ENCODE assay signal across 9 cellular contexts in genomic region chr19:18224525-18225354, GRCh38. TPM values are rescaled to one million over a fixed set of nuclear protein-coding genes. Genes with fewer than 3 reads are reported as not detected.
DNase-seq lines count a peak whose midpoint lies in the region; ATAC-seq lines count a peak whose summit lies in the region.
"Had no signal": no experiment of that assay in that cellular context is flagged by ENCODE, and none has a peak within 500 bp of the region (broad histone marks: within the 10 kb centered on the region; RNA-seq: fewer than 3 reads in every experiment).

No MANE protein-coding gene starts in this region.

- no peaks in the 10 kb centered on the region for H3K36me3 Mint-ChIP-seq in CD4-positive, alpha-beta memory T cell

- H3K27ac Mint-ChIP-seq in CD4-positive, alpha-beta memory T cell, result peak overlapping the region in 3 of 7 donors; percentile 66 to 77 (median 74)

- H3K27me3 Mint-ChIP-seq in CD4-positive, alpha-beta memory T cell, result peaks cover 48 to 55% of the 10 kb centered on the region in 2 donors

- H3K36me3 ChIP-seq in CD4-positive, alpha-beta memory T cell (ENCODE audit: insufficient read depth, low read length), result no peaks in the 10 kb centered on the region
- H3K36me3 ChIP-seq in NT2/D1 (ENCODE audit: insufficient read depth, insufficient read length, low read length) (no peaks in the 10 kb centered on the region), mesodermal cell (ENCODE audit: control insufficient read depth, insufficient read depth, low read length) (no peaks in the 10 kb centered on the region)

- H3K4me3 Mint-ChIP-seq in CD4-positive, alpha-beta memory T cell, result peak overlapping the region; percentile 83 to 91 (median 90)

- peak overlapping the region; percentile 98 for H3K9ac ChIP-seq in NT2/D1 (ENCODE audit: insufficient read length, low read depth)

- ATAC-seq in GM21367 (IDR thresholded peaks at IDR 0.05; ENCODE audit: unreplicated experiment), result peak; percentile 69

- POLR2A ChIA-PET in CD4-positive, alpha-beta memory T cell (lab: Charles Lee; ENCODE audit: partially characterized antibody), result interaction anchor here (0.9 to 2.6 kb wide), 5 partner anchors 9 to 193 kb away, joined by 3 to 17 read pairs (median 4); partner anchors contain the start of genes JUND and RAB3A

- CTCF ChIA-PET in CD4-positive, alpha-beta memory T cell (lab: Charles Lee; ENCODE audit: partially characterized antibody), result interaction anchor here (0.6 to 1.4 kb wide), 8 partner anchors 15 to 161 kb away, joined by 3 to 8 read pairs (median 5); partner anchors contain the start of gene GDF15

- H3K9me3 ChIP-seq in CD4-positive, alpha-beta memory T cell (ENCODE audit: control insufficient read depth in 1 of 2, low read length in 2 of 2), result no peaks in the 10 kb centered on the region
- H3K9me3 ChIP-seq in NT2/D1 (ENCODE audit: insufficient read depth, low read length) (no peaks in the 10 kb centered on the region), mesodermal cell (ENCODE audit: control insufficient read depth, low read length) (no peaks in the 10 kb centered on the region)

- 7 to 9% methylated on average over 65 to 72 of the region's 81 CpGs for WGBS in mesodermal cell (ENCODE audit: insufficient coverage in 2 of 2), 2 experiments

- H3K9me3 Mint-ChIP-seq in CD4-positive, alpha-beta memory T cell, result peaks cover 0 to 3% (median 0%) of the 10 kb centered on the region in 8 donors

- peaks cover 26% of the 10 kb centered on the region for H3K27me3 ChIP-seq in CD4-positive, alpha-beta memory T cell (ENCODE audit: insufficient read depth, low read length)
- peaks cover 38% of the 10 kb centered on the region for H3K27me3 ChIP-seq in NT2/D1 (ENCODE audit: insufficient read depth, insufficient read length)

- H3K27ac ChIP-seq in CD4-positive, alpha-beta memory T cell (ENCODE audit: low read depth, low read length), result no peak overlapping the region
- peak overlapping the region; percentile 5 for H3K27ac ChIP-seq in mesodermal cell (ENCODE audit: low read depth, low read length, severe bottlenecking)

- H3K4me3 ChIP-seq in CD4-positive, alpha-beta memory T cell (ENCODE audit: low read length in 2 of 2), result peak overlapping the region; percentile 28 to 45
- peak overlapping the region; percentile 95 for H3K4me3 ChIP-seq in NT2/D1 (ENCODE audit: insufficient read length, low read depth)
- peak overlapping the region; percentile 56 for H3K4me3 ChIP-seq in mesodermal cell (ENCODE audit: extremely low read depth, insufficient read depth, low read length, poor library complexity, severe bottlenecking)

- peaks cover 26% of the 10 kb centered on the region for H3K4me1 ChIP-seq in CD4-positive, alpha-beta memory T cell (ENCODE audit: insufficient read depth, low read length)
- H3K4me1 ChIP-seq in NT2/D1 (ENCODE audit: insufficient read depth, insufficient read length) (peaks cover 20% of the 10 kb centered on the region), mesodermal cell (ENCODE audit: control insufficient read depth, insufficient read depth, low read length, poor library complexity, severe bottlenecking) (peaks cover 7% of the 10 kb centered on the region)

- intact Hi-C loops in CD4-positive, alpha-beta memory T cell (cut with micrococcal nuclease), result loop anchor here (2.0 kb wide), 1 partner anchor 72 kb away; the partner anchor contains the start of gene PIK3R2

- H3K4me1 Mint-ChIP-seq in CD4-positive, alpha-beta memory T cell, result peaks cover 12 to 30% (median 22%) of the 10 kb centered on the region in 4 donors

- DNase-seq in CD4-positive, alpha-beta memory T cell, result peak; percentile 79 to 83 (median 81)
- peak; percentile 94 for DNase-seq in HT-29 (ENCODE audit: low spot score)
- DNase-seq in NT2/D1 (ENCODE audit: low read depth, low spot score), result peak; percentile 100
- DNase-seq in activated CD8-positive, alpha-beta memory T cell treated with anti-CD3 and anti-CD28 coated beads, Interleukin-2, amount 50 U/mL, for 48 hours, result peak; percentile 96
- DNase-seq in epidermal melanocyte (ENCODE audit: insufficient read length, low spot score), result peak; percentile 98
- DNase-seq in stimulated activated CD8-positive, alpha-beta memory T cell treated with anti-CD3 and anti-CD28 coated beads, Interleukin-12 subunit alpha, Interleukin-12 subunit beta, amount 100 ng/mL, for 4 hours (ENCODE audit: low read depth), result peak; percentile 55

RNA-seq across cellular contexts. Expression of gene PDE4C, which starts 1.5 kb away (rescaled TPM):
- under 1 TPM in 1 of 2 experiments, not detected in 1; 0.52 TPM for total RNA-seq in CD4-positive, alpha-beta memory T cell
- not detected for polyA plus RNA-seq in CD4-positive, alpha-beta memory T cell
- total RNA-seq in HT-29 (2014; rRNA removed; shearing (Covaris generic)), result 3.4 TPM in 1 of 2 replicates, not detected in the other
- polyA plus RNA-seq in mesodermal cell (2013, experiment 1 of 2), result 0.48 TPM
- not detected for polyA plus RNA-seq in mesodermal cell (2013, experiment 2 of 2)
- total RNA-seq: activated CD8-positive, alpha-beta memory T cell treated with anti-CD3 and anti-CD28 coated beads for 36 hours had no signal

RNA-seq across cellular contexts. Expression of gene RAB3A, which starts 20.9 kb away (rescaled TPM):
- total RNA-seq in CD4-positive, alpha-beta memory T cell, result 1 to 10 TPM; 4.7 to 4.8 TPM
- polyA plus RNA-seq in CD4-positive, alpha-beta memory T cell, result 1 to 10 TPM in 1 of 2 donors, under 1 TPM in 1; 0.59 to 1.0 TPM
- total RNA-seq in HT-29 (2014; rRNA removed; shearing (Covaris generic)), result 1.2 and 2.7 TPM in 2 replicates
- polyA plus RNA-seq in mesodermal cell (2013, experiment 1 of 2), result 6.0 TPM
- 6.0 TPM for polyA plus RNA-seq in mesodermal cell (2013, experiment 2 of 2)

RNA-seq across cellular contexts. Expression of gene MPV17L2, which starts 31.7 kb away (rescaled TPM):
- total RNA-seq in CD4-positive, alpha-beta memory T cell, result 1 to 10 TPM; 7.6 to 7.8 TPM
- 10 to 100 TPM; 10.5 to 13.7 TPM for polyA plus RNA-seq in CD4-positive, alpha-beta memory T cell
- 42.3 and 54.3 TPM in 2 replicates for total RNA-seq in HT-29 (2014; rRNA removed; shearing (Covaris generic))
- 27.5 TPM for polyA plus RNA-seq in mesodermal cell (2013, experiment 1 of 2)
- 21.6 TPM for polyA plus RNA-seq in mesodermal cell (2013, experiment 2 of 2)

RNA-seq across cellular contexts. Expression of gene IQCN, which starts 49.5 kb away (rescaled TPM):
- 1 to 10 TPM; 5.5 to 5.8 TPM for total RNA-seq in CD4-positive, alpha-beta memory T cell
- 1 to 10 TPM in 1 of 2 donors, under 1 TPM in 1; 0.13 to 1.8 TPM for polyA plus RNA-seq in CD4-positive, alpha-beta memory T cell
- 0.71 and 1.1 TPM in 2 replicates for total RNA-seq in HT-29 (2014; rRNA removed; shearing (Covaris generic))
- 1.3 TPM for polyA plus RNA-seq in mesodermal cell (2013, experiment 1 of 2)
- polyA plus RNA-seq in mesodermal cell (2013, experiment 2 of 2), result 1.4 TPM

RNA-seq across cellular contexts. Expression of gene IFI30, which starts 51.1 kb away (rescaled TPM):
- total RNA-seq in CD4-positive, alpha-beta memory T cell, result 10 to 100 TPM; 48.3 to 56.9 TPM
- 10 to 100 TPM in 1 of 2 donors, 1 to 10 TPM in 1; 6.3 to 16.7 TPM for polyA plus RNA-seq in CD4-positive, alpha-beta memory T cell
- total RNA-seq in HT-29 (2014; rRNA removed; shearing (Covaris generic)), result 58.9 and 74.6 TPM in 2 replicates
- 3.5 TPM for polyA plus RNA-seq in mesodermal cell (2013, experiment 1 of 2)
- polyA plus RNA-seq in mesodermal cell (2013, experiment 2 of 2), result 2.9 TPM

Comparison
In these comparisons a context has a peak if more than half of its experiments do, and no peak if none do; other contexts are left out.
1. H3K4me3 ChIP-seq: peak in every context shown above with its lines; median percentile 95 in NT2/D1; 56 in mesodermal cell; 36 in CD4-positive, alpha-beta memory T cell.